ENCODE assay signal across 22 cellular contexts in the genomic region with DNA sequence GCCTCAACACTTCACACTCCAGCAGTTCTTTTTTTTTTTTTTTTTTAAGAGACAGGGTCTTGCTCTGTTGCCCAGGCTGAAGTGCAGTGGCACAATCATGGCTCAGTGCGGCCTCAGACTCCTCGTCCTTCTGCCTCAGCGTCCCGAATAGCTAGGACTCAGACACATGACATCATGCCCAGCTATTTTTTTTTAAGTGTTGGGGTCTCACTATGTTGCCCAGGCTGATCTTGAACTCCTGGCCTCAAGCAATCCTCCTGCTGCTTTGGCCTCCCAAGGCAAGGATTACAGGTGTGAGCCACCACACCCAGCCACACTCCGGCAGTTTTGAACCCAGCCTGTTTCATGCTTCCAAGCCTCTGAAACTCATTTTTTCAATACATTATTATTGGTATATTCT. TPM values are rescaled to one million over a fixed set of nuclear protein-coding genes. Genes with fewer than 3 reads are reported as not detected.
A peak's percentile ranks its signal among the peaks of the same experiment; 100 is the strongest.
DNase-seq lines count a peak whose midpoint lies in the region; ATAC-seq, FAIRE-seq and TF ChIP-seq lines count a peak whose summit lies in the region.
"Had no signal": no experiment of that assay in that cellular context is flagged by ENCODE, and none has a peak within 500 bp of the region (broad histone marks: within the 10 kb centered on the region; RNA-seq: fewer than 3 reads in every experiment).

No MANE protein-coding gene starts in this region.

- H3K4me1 ChIP-seq in BLaER1 (peaks cover 54% of the 10 kb centered on the region), HUES64 (ENCODE audit: insufficient read depth, low read length) (peaks cover 16% of the 10 kb centered on the region), GM12878 (ENCODE audit: control insufficient read depth, insufficient read depth, low read length) (no peaks in the 10 kb centered on the region; the same call in 1 of the 2 replicates), mesenchymal stem cell (ENCODE audit: control insufficient read depth, insufficient read depth, low read depth, low read length) (no peaks in the 10 kb centered on the region)

- H3K9me3 ChIP-seq in BLaER1: no peaks in the 10 kb centered on the region
- no peaks in the 10 kb centered on the region for H3K9me3 ChIP-seq in HUES64 (ENCODE audit: insufficient read depth, low read depth, low read length)
- no peaks in the 10 kb centered on the region for H3K9me3 ChIP-seq in GM12878 (replicated peaks; ENCODE audit: control insufficient read depth, insufficient read depth, low read length)
- no peaks in the 10 kb centered on the region for H3K9me3 ChIP-seq in mesenchymal stem cell (ENCODE audit: control insufficient read depth, low read length)
- H3K9me3 ChIP-seq: BE2C, HAP-1, MG63, SJSA1 had no signal

- CTCF ChIA-PET in GM12878 (lab: Yijun Ruan, JAX): interaction anchor here (0.6 to 13.4 kb wide), 13 partner anchors 15 to 196 kb away, joined by 3 to 174 read pairs (median 5); a partner anchor contains a TSS

- peaks cover 22% of the 10 kb centered on the region for H3K79me2 ChIP-seq in GM12878 (ENCODE audit: control insufficient read depth, insufficient read depth, low read length)

- no peak overlapping the region for H2AFZ ChIP-seq in GM12878 (ENCODE audit: control insufficient read depth, low read depth, low read length)
- no peak overlapping the region for H2AFZ ChIP-seq in mesenchymal stem cell (ENCODE audit: low read depth, low read length)
- H2AFZ ChIP-seq: GM23338 had no signal

- FAIRE-seq in GM12878 (lab: Jason Lieb, UNC): no peak
- FAIRE-seq: D721Med, GM18507 had no signal

- peak overlapping the region; percentile 47 for H3K4me2 ChIP-seq in BLaER1
- peak overlapping the region; percentile 8; the same call in 1 of the 2 replicates for H3K4me2 ChIP-seq in GM12878 (ENCODE audit: control insufficient read depth, insufficient read depth)
- H3K4me2 ChIP-seq in mesenchymal stem cell (ENCODE audit: low read length, poor library complexity, severe bottlenecking): no peak overlapping the region
- H3K4me2 ChIP-seq: GM23338 had no signal

- no peak for ATAC-seq in GM12878
- ATAC-seq in GM21381 (IDR thresholded peaks at IDR 0.05; ENCODE audit: unreplicated experiment): no peak
- ATAC-seq: GM23338 had no signal

- SMC1A ChIA-PET in GM12878 (lab: Charles Lee; ENCODE audit: uncharacterized antibody, unreplicated experiment): interaction anchor here (1.0 to 8.1 kb wide), 20 partner anchors 10 to 196 kb away, joined by 3 to 154 read pairs (median 4); a partner anchor contains a TSS

- H3K4me3 ChIP-seq in BLaER1 (no peak overlapping the region), HUES64 (ENCODE audit: low read length) (no peak overlapping the region), GM12878 (no peak overlapping the region), mesenchymal stem cell (ENCODE audit: insufficient read depth in 1 of 2, low read depth in 1 of 2, low read length in 2 of 2) (no peak overlapping the region)
- H3K4me3 ChIP-seq: GM23338, HAP-1, MG63, SJSA1 had no signal

- no peak for TF ChIP-seq CTCF in GM12878 (IDR thresholded peaks at IDR 0.05 in 2 of 3, conservative IDR thresholded peaks at IDR 0.05 in 1 of 3; ENCODE audit: control insufficient read depth in 2 of 3, extremely low read depth in 1 of 3, insufficient read depth in 1 of 3, low read depth in 3 of 3, low read length in 3 of 3)

- H3K27ac ChIP-seq in BLaER1: no peak overlapping the region
- H3K27ac ChIP-seq in HUES64 (ENCODE audit: low read depth, low read length): peak overlapping the region; percentile 57; the same call in 1 of the 2 replicates
- no peak overlapping the region for H3K27ac ChIP-seq in GM12878 (ENCODE audit: control insufficient read depth, insufficient read depth)
- no peak overlapping the region for H3K27ac ChIP-seq in mesenchymal stem cell (ENCODE audit: low read length, poor library complexity, severe bottlenecking)
- H3K27ac ChIP-seq: SJSA1 had no signal

- no peak overlapping the region for H2BK120ac ChIP-seq in mesenchymal stem cell (ENCODE audit: low read depth, low read length)

- no peak for DNase-seq in GM12878 (ENCODE audit: low read depth, low spot score)
- DNase-seq in mesenchymal stem cell: no peak
- no peak for DNase-seq in NCI-H510A (lab: John Stamatoyannopoulos, UW)
- DNase-seq in midbrain (lab: John Stamatoyannopoulos, UW): no peak
- no peak for DNase-seq in effector CD4-positive, alpha-beta T cell
- DNase-seq: 8988T, ACHN, BE2C, MG63, NCI-H2029 treated with DMSO at 0.1 percent for 48 hours, NCI-H446 treated with DMSO at 0.1 percent for 48 hours, NCI-H526 treated with DMSO at 0.1 percent for 48 hours, Right ventricle myocardium superior, RPMI8226 had no signal

- no peak overlapping the region for H3K18ac ChIP-seq in mesenchymal stem cell (ENCODE audit: low read depth in 1 of 2, low read length in 2 of 2)

- H2BK12ac ChIP-seq in mesenchymal stem cell (ENCODE audit: low read length in 2 of 2): no peak overlapping the region

- H3K4ac ChIP-seq in mesenchymal stem cell (ENCODE audit: low read depth in 1 of 2, low read length in 2 of 2): no peak overlapping the region

- in situ Hi-C loops in GM12878 (cut with MboI): no loop called here

- H4K20me1 ChIP-seq in BLaER1 (peaks cover 31% of the 10 kb centered on the region), GM12878 (ENCODE audit: control insufficient read depth, insufficient read depth) (no peaks in the 10 kb centered on the region)

- POLR2A ChIA-PET in GM12878 (lab: Charles Lee): interaction anchor here (0.7 to 6.0 kb wide), 5 partner anchors 14 to 242 kb away, joined by 4 to 36 read pairs (median 4); a partner anchor contains a TSS

- 96% methylated on average over 5 of the region's 5 CpGs for WGBS in HUES64
- WGBS in GM12878 (ENCODE audit: insufficient coverage, insufficient replicate concordance, low lambda C conversion rate, missing lambda C conversion rate): 100% methylated on average over 5 of the region's 5 CpGs
- 99% methylated on average over 4 of the region's 5 CpGs for WGBS in mesenchymal stem cell

- H2AK5ac ChIP-seq in mesenchymal stem cell (ENCODE audit: low read length, severe bottlenecking): no peak overlapping the region

- intact Hi-C loops in GM12878 (cut with micrococcal nuclease; ENCODE audit: unreplicated experiment): no loop called here

- no peak overlapping the region for H2BK5ac ChIP-seq in mesenchymal stem cell (ENCODE audit: low read depth, low read length, poor library complexity, severe bottlenecking)

- BruUV-seq in GM12878 (replicated peaks; lab: Mats Ljungman, UMichigan): no TSS peak

- no peak overlapping the region for H3K23ac ChIP-seq in mesenchymal stem cell (ENCODE audit: low read length in 2 of 2)

- H3K14ac ChIP-seq in mesenchymal stem cell (ENCODE audit: low read length in 2 of 2): no peak overlapping the region

- TF ChIP-seq POLR2A in GM12878 (IDR thresholded peaks at IDR 0.05; ENCODE audit: low read depth, low read length): no peak

- RAD21 ChIA-PET in GM12878 (lab: Charles Lee; ENCODE audit: unreplicated experiment): interaction anchor here (0.7 to 7.6 kb wide), 10 partner anchors 15 to 1456 kb away, joined by 3 to 136 read pairs (median 4); a partner anchor contains a TSS

- no peak overlapping the region for H2BK15ac ChIP-seq in mesenchymal stem cell (ENCODE audit: low read depth, poor library complexity, severe bottlenecking)

- TF ChIP-seq EP300 in GM12878 (IDR thresholded peaks at IDR 0.05; ENCODE audit: borderline replicate concordance in 1 of 2, control insufficient read depth in 1 of 2, low read depth in 2 of 2, low read length in 2 of 2): no peak

- H3K79me1 ChIP-seq in mesenchymal stem cell (replicated peaks; ENCODE audit: low read length, poor library complexity, severe bottlenecking): peaks cover 23% of the 10 kb centered on the region

- peaks cover 66% of the 10 kb centered on the region for H3K36me3 ChIP-seq in BLaER1
- H3K36me3 ChIP-seq in HUES64 (ENCODE audit: insufficient read depth, low read length): peaks cover 73% of the 10 kb centered on the region
- peaks cover 3 to 23% of the 10 kb centered on the region in 2 experiments for H3K36me3 ChIP-seq in GM12878 (ENCODE audit: control insufficient read depth in 2 of 2, insufficient read depth in 2 of 2, low read length in 1 of 2)
- peaks cover 24 to 69% of the 10 kb centered on the region in 2 experiments for H3K36me3 ChIP-seq in mesenchymal stem cell (ENCODE audit: control insufficient read depth in 1 of 2, insufficient read depth in 2 of 2, low read depth in 1 of 2, low read length in 2 of 2)

- TF ChIP-seq RAD21 in GM12878 (IDR thresholded peaks at IDR 0.05; ENCODE audit: insufficient read depth, low read depth, low read length): no peak

- H4K91ac ChIP-seq in mesenchymal stem cell (ENCODE audit: low read length): no peak overlapping the region

- H4K8ac ChIP-seq in mesenchymal stem cell (ENCODE audit: low read length): no peak overlapping the region

- H3K27me3 ChIP-seq in BLaER1 (no peaks in the 10 kb centered on the region; the same call in 1 of the 2 replicates), HUES64 (ENCODE audit: insufficient read depth, low read length) (no peaks in the 10 kb centered on the region), GM12878 (replicated peaks in 1 of 2; ENCODE audit: control insufficient read depth in 2 of 2, insufficient read depth in 2 of 2, low read length in 1 of 2) (no peaks in the 10 kb centered on the region), mesenchymal stem cell (ENCODE audit: control insufficient read depth in 1 of 2, insufficient read depth in 1 of 2, low read length in 2 of 2) (no peaks in the 10 kb centered on the region)
- H3K27me3 ChIP-seq: BE2C, MG63, SJSA1 had no signal

- H3K9ac ChIP-seq in BLaER1 (no peak overlapping the region), HUES64 (ENCODE audit: low read depth, low read length) (no peak overlapping the region), GM12878 (ENCODE audit: control insufficient read depth, insufficient read depth, low read length) (no peak overlapping the region), mesenchymal stem cell (ENCODE audit: low read length) (peak overlapping the region; percentile 16)

RNA-seq across cellular contexts. Expression of a gene that starts 3.7 kb away (rescaled TPM):
- polyA plus RNA-seq in HUES64 (2013, experiment 1 of 2): 51.7 TPM
- polyA plus RNA-seq in HUES64 (2013, experiment 2 of 2): 45.6 TPM
- total RNA-seq in GM12878 (2013; cell fraction: nucleolus; rRNA removed): 90.2 and 93.2 TPM in 2 replicates
- total RNA-seq in GM12878 (2014; rRNA removed) (33.9 and 39.5 TPM in 2 replicates), GM12878 (2014; rRNA removed; fragmentation: Illumina TruSeq; extraction: Trizol) (27.6 and 27.8 TPM in 2 replicates), GM12878 (2021) (47.3 and 49.1 TPM in 2 replicates)
- polyA plus RNA-seq in GM12878 (2011; ENCODE audit: low read depth): 18.3 TPM
- polyA plus RNA-seq in GM12878 (2011; rRNA removed) (45.1 and 45.9 TPM in 2 replicates), GM12878 (2014; fragmentation: Illumina TruSeq; extraction: Trizol) (34.4 and 36.1 TPM in 2 replicates), GM12878 (2014; fragmentation: Nextera tagmentation; extraction: Ambion mirVana) (10 to 100 TPM; 28.5 to 37.0 TPM), GM12878 (2014; rRNA removed) (26.6 and 27.3 TPM in 2 replicates), GM12878 (2016; fragmentation: Nextera tagmentation; extraction: Ambion mirVana) (10 to 100 TPM; 63.4 to 68.2 TPM)
- polyA plus RNA-seq in GM12878 (2011; cell fraction: cytosol; rRNA removed): 35.6 and 43.4 TPM in 2 replicates
- 26.8 and 30.2 TPM in 2 replicates for polyA plus RNA-seq in GM12878 (2011; cell fraction: nucleus; rRNA removed)
- polyA plus RNA-seq in GM12878 (2012): 14.7 and 18.3 TPM in 2 replicates
- 81.0 and 86.2 TPM in 2 replicates for polyA minus RNA-seq in GM12878 (2011; rRNA and poly(A)+ RNA removed)
- 24.2 and 30.5 TPM in 2 replicates for polyA minus RNA-seq in GM12878 (2011; cell fraction: cytosol; rRNA and poly(A)+ RNA removed)
- polyA minus RNA-seq in GM12878 (2011; cell fraction: nucleus; rRNA and poly(A)+ RNA removed): 25.5 and 36.2 TPM in 2 replicates
- polyA plus RNA-seq in mesenchymal stem cell (2013, experiment 1 of 2): 14.9 TPM
- polyA plus RNA-seq in mesenchymal stem cell (2013, experiment 2 of 2): 14.7 TPM
